In the genomic region with DNA sequence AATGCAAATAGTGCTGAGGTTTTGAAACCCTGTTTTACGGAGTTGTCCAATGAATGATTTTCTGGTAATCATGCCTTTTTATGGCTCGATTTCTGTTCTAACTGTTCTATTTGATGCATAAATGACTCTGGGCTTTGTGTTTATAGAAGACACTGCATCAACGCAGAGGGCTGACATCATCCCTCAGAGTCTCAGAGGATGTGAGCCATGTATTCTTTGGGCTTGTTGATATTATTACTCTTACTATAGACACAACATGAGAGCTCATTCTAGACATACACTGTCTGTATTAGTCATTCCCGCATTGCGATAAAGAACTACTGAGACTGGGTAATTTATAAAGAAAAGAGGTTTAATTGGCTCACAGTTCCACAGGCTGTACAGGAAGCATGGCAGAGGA, we compare ENCODE assay signal across 24 cellular contexts. TPM values are rescaled to one million over a fixed set of nuclear protein-coding genes. Genes with fewer than 3 reads are reported as not detected.
DNase-seq lines count a peak whose midpoint lies in the region; ATAC-seq, FAIRE-seq and TF ChIP-seq lines count a peak whose summit lies in the region.
"Had no signal": no experiment of that assay in that cellular context is flagged by ENCODE, and none has a peak within 500 bp of the region (broad histone marks: within the 10 kb centered on the region; RNA-seq: fewer than 3 reads in every experiment).

No MANE protein-coding gene starts in this region.

- TF ChIP-seq POLR2A in IMR-90 (IDR thresholded peaks at IDR 0.05; ENCODE audit: low read depth, low read length): no peak

- in situ Hi-C loops in IMR-90 (cut with MboI; ENCODE audit: low sequenced_read_pairs): no loop called here

- no peak overlapping the region for H2BK15ac ChIP-seq in IMR-90 (ENCODE audit: low read depth, low read length)

- H3K79me2 ChIP-seq in ACC112 (ENCODE audit: control insufficient read depth, insufficient read depth, low read length, unreplicated experiment): no peaks in the 10 kb centered on the region

- H3K56ac ChIP-seq in IMR-90 (ENCODE audit: extremely low read depth, insufficient read depth, low read length): no peak overlapping the region

- H2AK5ac ChIP-seq in IMR-90 (ENCODE audit: low read depth, low read length): peak overlapping the region; percentile 89

- H3K23ac ChIP-seq in IMR-90 (ENCODE audit: low read depth, low read length): 0 out of 2 replicates have a peak overlapping the region, but pooled peaks have one; percentile 28

- intact Hi-C loops in IMR-90 (cut with micrococcal nuclease): no loop called here

- peak overlapping the region; percentile 97 for H2BK5ac ChIP-seq in IMR-90 (ENCODE audit: low read depth, low read length, poor library complexity, severe bottlenecking)

- TF ChIP-seq CTCF in IMR-90 (conservative IDR thresholded peaks at IDR 0.05; ENCODE audit: low read depth, low read length): no peak
- TF ChIP-seq CTCF in bronchial epithelial cell (IDR thresholded peaks at IDR 0.05; ENCODE audit: insufficient read depth, low read length, severe bottlenecking): no peak

- peak overlapping the region; percentile 35; the same call in 1 of the 2 replicates for H4K91ac ChIP-seq in IMR-90 (ENCODE audit: insufficient read depth, low read depth, low read length)

- peaks cover 3% of the 10 kb centered on the region; the same call in 1 of the 2 replicates for H4K20me1 ChIP-seq in IMR-90 (ENCODE audit: insufficient read depth, low read length)

- H3K27me3 ChIP-seq in ACC112 (ENCODE audit: insufficient read depth, low read length) (no peaks in the 10 kb centered on the region), IMR-90 (ENCODE audit: control insufficient read depth, insufficient read depth, low read length) (no peaks in the 10 kb centered on the region), bronchial epithelial cell (ENCODE audit: control insufficient read depth, insufficient read depth, low read length) (no peaks in the 10 kb centered on the region)
- H3K27me3 ChIP-seq: ascending aorta, colonic mucosa, esophagus muscularis mucosa had no signal

- H3K18ac ChIP-seq in IMR-90 (ENCODE audit: low read depth, low read length): peak overlapping the region; percentile 86

- H4K8ac ChIP-seq in IMR-90 (ENCODE audit: low read depth in 2 of 2, low read length in 2 of 2): peak overlapping the region; percentile 28 to 85; a peak in 2 of 4 replicates

- peak overlapping the region; percentile 80; the same call in 1 of the 2 replicates for H4K5ac ChIP-seq in IMR-90 (ENCODE audit: low read depth, low read length)

- H3K4me3 ChIP-seq in ACC112 (ENCODE audit: low read depth, low read length): no peak overlapping the region
- H3K4me3 ChIP-seq in IMR-90 (ENCODE audit: insufficient read depth, low read depth, low read length): no peak overlapping the region
- H3K4me3 ChIP-seq in bronchial epithelial cell (ENCODE audit: low read depth, low read length): no peak overlapping the region
- H3K4me3 ChIP-seq: ascending aorta, colonic mucosa, esophagus muscularis mucosa had no signal

- no peak overlapping the region for H3K9ac ChIP-seq in IMR-90 (ENCODE audit: low read depth, low read length)

- H2AK9ac ChIP-seq in IMR-90 (replicated peaks; ENCODE audit: low read depth, low read length, poor library complexity): no peak overlapping the region

- H3K4me1 ChIP-seq in ACC112 (ENCODE audit: control insufficient read depth, insufficient read depth, low read length, unreplicated experiment) (no peaks in the 10 kb centered on the region), IMR-90 (ENCODE audit: control insufficient read depth, insufficient read depth, low read length) (peaks cover 6% of the 10 kb centered on the region)
- H3K4me1 ChIP-seq: colonic mucosa, esophagus muscularis mucosa had no signal

- FAIRE-seq in bronchial epithelial cell (lab: Jason Lieb, UNC): no peak
- FAIRE-seq: A204.1, GM12891 had no signal

- H2BK20ac ChIP-seq in IMR-90 (ENCODE audit: low read depth, low read length): peak overlapping the region; percentile 81

- 71% methylated on average over 1 of the region's 5 CpGs; no CpG with 5 or more reads in 1 of the 2 experiments for WGBS in IMR-90 (ENCODE audit: extremely low coverage in 2 of 2, insufficient read length in 1 of 2), 2 experiments

- TF ChIP-seq RAD21 in IMR-90 (IDR thresholded peaks at IDR 0.05; ENCODE audit: low read length): no peak

- H3K79me1 ChIP-seq in IMR-90 (ENCODE audit: low read depth in 1 of 2, low read length in 2 of 2): peaks cover 14 to 59% of the 10 kb centered on the region in 2 experiments

- peaks cover 8% of the 10 kb centered on the region for H3K9me3 ChIP-seq in IMR-90 (ENCODE audit: control insufficient read depth, insufficient read depth, low read length)
- H3K9me3 ChIP-seq: ascending aorta, Caco-2, colonic mucosa, esophagus muscularis mucosa had no signal

- CTCF ChIA-PET in IMR-90 (lab: Yijun Ruan, JAX): interaction anchor here (0.6 kb wide), 1 partner anchor 13 kb away, joined by 3 read pairs; no protein-coding TSS in a partner anchor

- DNase-seq in IMR-90: peak; percentile 98
- peak; percentile 54 for DNase-seq in bronchial epithelial cell (ENCODE audit: low read depth)
- DNase-seq in kidney tubule cell (ENCODE audit: low spot score): peak; percentile 51
- no peak for DNase-seq in 8988T
- DNase-seq in EL: no peak
- no peak for DNase-seq in NCI-H345 (lab: John Stamatoyannopoulos, UW)
- DNase-seq: activated CD4-positive, alpha-beta T cell treated with anti-CD3 and anti-CD28 coated beads, Interleukin-2, amount 50 U/mL, for 4 hours; Caco-2; colonic mucosa; DMS79; endodermal cell; mammary epithelial cell; NCI-H2081; NCI-H446; T1000 had no signal

- dilution Hi-C loops in IMR-90 (cut with HindIII; ENCODE audit: low sequenced_read_pairs, unreplicated experiment): no loop called here

- POLR2A ChIA-PET in IMR-90 (lab: Charles Lee; ENCODE audit: unreplicated experiment): no interaction called here

- peak overlapping the region; percentile 86 for H3K4ac ChIP-seq in IMR-90 (ENCODE audit: low read depth, low read length)

- no TSS peak for BruUV-seq in IMR-90 (replicated peaks; lab: Mats Ljungman, UMichigan)

- no peaks in the 10 kb centered on the region for H3K9me1 ChIP-seq in IMR-90 (ENCODE audit: insufficient read depth, low read length)

- H3K27ac ChIP-seq in ACC112 (ENCODE audit: low read depth, low read length) (peak overlapping the region; percentile 28; the same call in 1 of the 2 replicates), IMR-90 (ENCODE audit: insufficient read depth, low read length) (peak overlapping the region; percentile 71)
- H3K27ac ChIP-seq: ascending aorta, colonic mucosa, esophagus muscularis mucosa had no signal

- H3K36me3 ChIP-seq in ACC112 (ENCODE audit: insufficient read depth, low read length): no peaks in the 10 kb centered on the region
- H3K36me3 ChIP-seq in IMR-90 (ENCODE audit: control insufficient read depth, insufficient read depth, low read length): peaks cover 7% of the 10 kb centered on the region; the same call in 1 of the 2 replicates
- H3K36me3 ChIP-seq in bronchial epithelial cell (ENCODE audit: control insufficient read depth, insufficient read depth, low read length): no peaks in the 10 kb centered on the region
- H3K36me3 ChIP-seq: ascending aorta, colonic mucosa, esophagus muscularis mucosa had no signal

- peak overlapping the region; percentile 66; the same call in 1 of the 2 replicates for H3K4me2 ChIP-seq in IMR-90 (ENCODE audit: low read depth, low read length)

- peak overlapping the region; percentile 87 for H2BK120ac ChIP-seq in IMR-90 (ENCODE audit: low read depth, low read length)

- ATAC-seq in IMR-90 (ENCODE audit: low read depth) (peak; percentile 96), HG02981 (IDR thresholded peaks at IDR 0.05; ENCODE audit: unreplicated experiment) (no peak)
- ATAC-seq: HCT116, WTC11 had no signal

- no peak overlapping the region for H2AFZ ChIP-seq in ACC112 (ENCODE audit: low read length, unreplicated experiment)
- no peak overlapping the region for H2AFZ ChIP-seq in IMR-90 (replicated peaks; ENCODE audit: low read length, poor library complexity)

- H3K14ac ChIP-seq in IMR-90 (replicated peaks; ENCODE audit: low read depth, low read length): peak overlapping the region; percentile 82

TF ChIP-seq in IMR-90, 13 proteins besides CTCF, POLR2A, EP300 and RAD21:
- TF ChIP-seq MXI1 (IDR thresholded peaks at IDR 0.05; ENCODE audit: borderline replicate concordance, low read depth, low read length) (no peak), CEBPB (IDR thresholded peaks at IDR 0.05; ENCODE audit: low read depth, low read length) (peak; percentile 28; the same call in 1 of the 2 replicates), MAFK (IDR thresholded peaks at IDR 0.05; ENCODE audit: low read depth, low read length) (peak; percentile 30; the same call in 1 of the 2 replicates), CHD1 (IDR thresholded peaks at IDR 0.05; ENCODE audit: low read depth, low read length) (no peak), FOS (IDR thresholded peaks at IDR 0.05; ENCODE audit: low read depth, low read length) (peak; percentile 95), NFE2L2 (IDR thresholded peaks at IDR 0.05; ENCODE audit: low read depth, low read length) (peak; percentile 55), RCOR1 (IDR thresholded peaks at IDR 0.05; ENCODE audit: insufficient replicate concordance, low read length) (no peak)
- TF ChIP-seq, protein P1, sequence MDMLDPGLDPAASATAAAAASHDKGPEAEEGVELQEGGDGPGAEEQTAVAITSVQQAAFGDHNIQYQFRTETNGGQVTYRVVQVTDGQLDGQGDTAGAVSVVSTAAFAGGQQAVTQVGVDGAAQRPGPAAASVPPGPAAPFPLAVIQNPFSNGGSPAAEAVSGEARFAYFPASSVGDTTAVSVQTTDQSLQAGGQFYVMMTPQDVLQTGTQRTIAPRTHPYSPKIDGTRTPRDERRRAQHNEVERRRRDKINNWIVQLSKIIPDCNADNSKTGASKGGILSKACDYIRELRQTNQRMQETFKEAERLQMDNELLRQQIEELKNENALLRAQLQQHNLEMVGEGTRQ (IDR thresholded peaks at IDR 0.05; ENCODE audit: low read depth, low read length): no peak
- TF ChIP-seq, protein P2, sequence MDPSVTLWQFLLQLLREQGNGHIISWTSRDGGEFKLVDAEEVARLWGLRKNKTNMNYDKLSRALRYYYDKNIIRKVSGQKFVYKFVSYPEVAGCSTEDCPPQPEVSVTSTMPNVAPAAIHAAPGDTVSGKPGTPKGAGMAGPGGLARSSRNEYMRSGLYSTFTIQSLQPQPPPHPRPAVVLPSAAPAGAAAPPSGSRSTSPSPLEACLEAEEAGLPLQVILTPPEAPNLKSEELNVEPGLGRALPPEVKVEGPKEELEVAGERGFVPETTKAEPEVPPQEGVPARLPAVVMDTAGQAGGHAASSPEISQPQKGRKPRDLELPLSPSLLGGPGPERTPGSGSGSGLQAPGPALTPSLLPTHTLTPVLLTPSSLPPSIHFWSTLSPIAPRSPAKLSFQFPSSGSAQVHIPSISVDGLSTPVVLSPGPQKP (IDR thresholded peaks at IDR 0.05; ENCODE audit: borderline replicate concordance, low read depth, low read length): no peak

RNA-seq across cellular contexts. Expression of gene CDH6, which starts 31.6 kb away (rescaled TPM):
- total RNA-seq in IMR-90 (2012; rRNA removed): 211 and 232 TPM in 2 replicates
- polyA plus RNA-seq in IMR-90 (2012; rRNA removed): 69.1 and 72.2 TPM in 2 replicates
- polyA plus RNA-seq in IMR-90 (2012; cell fraction: cytosol; rRNA removed): 21.5 and 33.5 TPM in 2 replicates
- polyA plus RNA-seq in IMR-90 (2012; cell fraction: nucleus; rRNA removed; ENCODE audit: low replicate concordance): 22.6 and 44.0 TPM in 2 replicates
- total RNA-seq in bronchial epithelial cell: 0.13 and 9.5 TPM in 2 replicates
- total RNA-seq: mammary epithelial cell, MCF 10A had no signal
- polyA plus RNA-seq: mammary epithelial cell had no signal

Comparison
In these comparisons a context has a peak if more than half of its experiments do, and no peak if none do; other contexts are left out.
1. DNase-seq: peak in IMR-90 (single experiment), bronchial epithelial cell (single experiment) and kidney tubule cell (single experiment); none in 8988T (single experiment), EL (single experiment) and NCI-H345 (single experiment).
2. RNA of gene CDH6, which starts 31.6 kb away (total RNA-seq): 211 to 232 TPM in IMR-90; 0.13 to 9.5 TPM in bronchial epithelial cell; every median in the first group is over 10 times any median in the second.